8 cellular contexts compared by ENCODE assay signal in the genomic region with DNA sequence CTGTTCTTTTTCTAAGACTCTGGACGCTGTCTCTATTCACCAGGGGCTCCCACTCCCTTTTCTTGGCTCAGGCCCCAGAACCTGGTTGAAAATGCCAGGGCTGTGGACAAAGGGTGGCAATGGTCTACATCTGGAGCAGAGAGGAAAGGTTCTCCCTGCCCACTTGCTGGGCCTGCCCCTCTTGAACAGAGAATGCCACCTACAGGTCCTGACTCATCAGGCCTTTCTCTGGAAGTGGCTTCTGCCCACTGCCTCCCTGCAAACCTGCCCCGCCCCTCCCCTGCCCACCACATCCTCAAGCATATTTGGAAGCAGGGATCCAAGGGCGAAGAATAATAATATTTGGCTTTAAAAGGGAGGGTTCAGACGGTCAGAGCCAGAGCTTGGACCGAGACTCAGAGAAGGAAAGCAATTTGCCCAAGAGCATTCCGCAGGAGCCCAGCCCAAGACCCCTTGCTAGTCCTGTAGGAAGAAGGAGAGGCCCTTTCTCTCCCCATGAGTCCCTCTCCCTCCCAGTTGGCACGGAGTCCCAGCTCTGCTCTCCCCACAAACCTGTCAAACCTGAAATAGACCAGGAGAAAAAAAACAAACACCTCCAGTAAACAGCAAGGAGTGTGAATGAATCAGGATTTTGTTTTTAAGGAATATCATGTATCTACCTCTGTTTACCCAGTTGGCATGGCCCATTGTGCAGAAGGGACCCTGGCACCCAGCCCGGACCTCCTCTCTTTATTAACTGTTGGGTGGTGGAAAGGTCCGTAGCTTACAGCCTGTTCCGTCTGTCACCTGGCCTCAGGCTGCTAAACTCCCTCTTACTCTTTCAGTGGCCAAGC. TPM values are rescaled to one million over a fixed set of nuclear protein-coding genes. Genes with fewer than 3 reads are reported as not detected.
A peak's percentile ranks its signal among the peaks of the same experiment; 100 is the strongest.
DNase-seq lines count a peak whose midpoint lies in the region; ATAC-seq and TF ChIP-seq lines count a peak whose summit lies in the region.

No MANE protein-coding gene starts in this region.

- peaks cover 34% of the 10 kb centered on the region for H3K79me2 ChIP-seq in SK-N-SH (ENCODE audit: insufficient read depth)

- H3K27ac ChIP-seq in SK-N-SH (ENCODE audit: low read depth in 2 of 2, low read length in 1 of 2) (peak overlapping the region; percentile 51 to 68; a peak in 3 of 4 replicates), testis (peak overlapping the region; percentile 50 to 73)

- no peak overlapping the region for H2AFZ ChIP-seq in SK-N-SH (ENCODE audit: low read depth)

- H3K9me3 ChIP-seq in SK-N-SH (no peaks in the 10 kb centered on the region), testis (no peaks in the 10 kb centered on the region)

- DNase-seq in AG09319 (ENCODE audit: extremely low read depth, low read depth) (no peak), HT-29 (ENCODE audit: low spot score) (peak; percentile 97), SK-N-SH (no peak), fibroblast of villous mesenchyme (ENCODE audit: low read depth) (peak; percentile 46), testis (no peak)

- TF ChIP-seq CTCF in AG09319 (IDR thresholded peaks at IDR 0.05; ENCODE audit: low read depth, low read length) = peak; percentile 1; the same call in 1 of the 2 replicates
- no peak for TF ChIP-seq CTCF in SK-N-SH (IDR thresholded peaks at IDR 0.05)
- TF ChIP-seq CTCF in fibroblast of villous mesenchyme (IDR thresholded peaks at IDR 0.05; ENCODE audit: insufficient read depth, low read depth, low read length) = no peak
- TF ChIP-seq CTCF in testis (IDR thresholded peaks at IDR 0.05) = no peak

- TF ChIP-seq RAD21 in SK-N-SH (IDR thresholded peaks at IDR 0.05; ENCODE audit: low read length) = 0 out of 2 replicates have a peak, but pooled peaks have one; percentile 18

- no peak for TF ChIP-seq POLR2A in testis (IDR thresholded peaks at IDR 0.05)

- 62% methylated on average over 10 of the region's 10 CpGs for WGBS in SK-N-SH (ENCODE audit: low lambda C conversion rate)
- WGBS in testis, 2 donors = 45% methylated on average over 10 of the region's 10 CpGs

- ATAC-seq in HG03139 (IDR thresholded peaks at IDR 0.05; ENCODE audit: unreplicated experiment) (no peak), GM19324 (IDR thresholded peaks at IDR 0.05; ENCODE audit: low FRiP score, unreplicated experiment) (no peak), HG03442 (IDR thresholded peaks at IDR 0.05; ENCODE audit: unreplicated experiment) (no peak)

- POLR2A ChIA-PET in SK-N-SH (lab: Yijun Ruan, JAX) = no interaction called here

- H3K4me2 ChIP-seq in SK-N-SH = peak overlapping the region; percentile 62

- H3K4me1 ChIP-seq in SK-N-SH (ENCODE audit: control insufficient read depth in 1 of 2, insufficient read depth in 2 of 2, low read depth in 1 of 2, low read length in 1 of 2) (peaks cover 22 to 24% of the 10 kb centered on the region in 2 experiments; a peak in 3 of 4 replicates), testis (peaks cover 42% of the 10 kb centered on the region)

- CTCF ChIA-PET in SK-N-SH (lab: Yijun Ruan, JAX) = interaction anchor here (0.6 to 17.4 kb wide), 6 partner anchors 16 to 143 kb away, joined by 3 to 277 read pairs (median 8); no protein-coding TSS in a partner anchor

- no peak for TF ChIP-seq EP300 in SK-N-SH (IDR thresholded peaks at IDR 0.05; ENCODE audit: borderline replicate concordance in 1 of 2, low read depth in 1 of 2, low read length in 1 of 2)

- H3F3A ChIP-seq in SK-N-SH (replicated peaks; ENCODE audit: insufficient read depth) = peaks cover 13% of the 10 kb centered on the region

- H3K36me3 ChIP-seq in SK-N-SH (replicated peaks in 1 of 2; ENCODE audit: control insufficient read depth in 1 of 2, insufficient read depth in 2 of 2, low read length in 1 of 2) (peaks cover 0 to 5% of the 10 kb centered on the region in 2 experiments), testis (ENCODE audit: low read depth, missing control alignments) (no peaks in the 10 kb centered on the region)

- H4K20me1 ChIP-seq in SK-N-SH (ENCODE audit: insufficient read depth) = no peaks in the 10 kb centered on the region

- H3K9me2 ChIP-seq in SK-N-SH = no peaks in the 10 kb centered on the region

- 0 out of 4 replicates have a peak overlapping the region, but pooled peaks of 1 of the 2 experiments have one; percentile 1 for H3K4me3 ChIP-seq in SK-N-SH (ENCODE audit: low read depth in 2 of 2, low read length in 1 of 2)
- H3K4me3 ChIP-seq in fibroblast of villous mesenchyme (ENCODE audit: low read depth, low read length) = no peak overlapping the region
- H3K4me3 ChIP-seq in testis = no peak overlapping the region

- intact Hi-C loops in testis (cut with DNase I; ENCODE audit: low total_unique reads) = no loop called here

- no peaks in the 10 kb centered on the region for H3K27me3 ChIP-seq in SK-N-SH (ENCODE audit: insufficient read depth)
- H3K27me3 ChIP-seq in testis = no peaks in the 10 kb centered on the region

- H3K9ac ChIP-seq in SK-N-SH = no peak overlapping the region

TF ChIP-seq in SK-N-SH, 30 proteins besides CTCF, POLR2A, EP300 and RAD21:
- TF ChIP-seq RXRA (IDR thresholded peaks at IDR 0.05; ENCODE audit: borderline replicate concordance, low read depth) (no peak), NFIC (IDR thresholded peaks at IDR 0.05; ENCODE audit: borderline replicate concordance) (peak; percentile 46), TAF1 (IDR thresholded peaks at IDR 0.05; ENCODE audit: borderline replicate concordance, low read depth, low read length) (no peak), FOSL2 (IDR thresholded peaks at IDR 0.05; ENCODE audit: borderline replicate concordance, low read depth) (peak; percentile 16; the same call in 1 of the 2 replicates), TCF12 (IDR thresholded peaks at IDR 0.05) (peak; percentile 41), RCOR1 (IDR thresholded peaks at IDR 0.05; ENCODE audit: low read length) (peak; percentile 15; the same call in 1 of the 2 replicates)

RNA-seq across cellular contexts. Expression of a gene that starts 37.8 kb away (rescaled TPM):
- 6.3 and 8.0 TPM in 2 replicates for total RNA-seq in HT-29 (2014; rRNA removed; shearing (Covaris generic))
- polyA plus RNA-seq in SK-N-SH (2012; rRNA removed) (33.0 and 44.3 TPM in 2 replicates), testis (ENCODE audit: insufficient read depth, low read depth, low replicate concordance) (21.2 TPM)
- polyA plus RNA-seq in SK-N-SH (2012; cell fraction: cytosol; rRNA removed) = 39.2 and 49.4 TPM in 2 replicates
- polyA plus RNA-seq in SK-N-SH (2012; cell fraction: nucleus; rRNA removed) = 61.1 and 68.8 TPM in 2 replicates
- total RNA-seq in fibroblast of villous mesenchyme (12.6 and 19.9 TPM in 2 replicates), testis (10 to 100 TPM; 33.1 to 36.1 TPM)

Comparison
In these comparisons a context has a peak if more than half of its experiments do, and no peak if none do; other contexts are left out.
1. DNase-seq: peak in HT-29 (single experiment) and fibroblast of villous mesenchyme (single experiment); none in AG09319 (single experiment), SK-N-SH (single experiment) and testis (single experiment).